In the genomic region with DNA sequence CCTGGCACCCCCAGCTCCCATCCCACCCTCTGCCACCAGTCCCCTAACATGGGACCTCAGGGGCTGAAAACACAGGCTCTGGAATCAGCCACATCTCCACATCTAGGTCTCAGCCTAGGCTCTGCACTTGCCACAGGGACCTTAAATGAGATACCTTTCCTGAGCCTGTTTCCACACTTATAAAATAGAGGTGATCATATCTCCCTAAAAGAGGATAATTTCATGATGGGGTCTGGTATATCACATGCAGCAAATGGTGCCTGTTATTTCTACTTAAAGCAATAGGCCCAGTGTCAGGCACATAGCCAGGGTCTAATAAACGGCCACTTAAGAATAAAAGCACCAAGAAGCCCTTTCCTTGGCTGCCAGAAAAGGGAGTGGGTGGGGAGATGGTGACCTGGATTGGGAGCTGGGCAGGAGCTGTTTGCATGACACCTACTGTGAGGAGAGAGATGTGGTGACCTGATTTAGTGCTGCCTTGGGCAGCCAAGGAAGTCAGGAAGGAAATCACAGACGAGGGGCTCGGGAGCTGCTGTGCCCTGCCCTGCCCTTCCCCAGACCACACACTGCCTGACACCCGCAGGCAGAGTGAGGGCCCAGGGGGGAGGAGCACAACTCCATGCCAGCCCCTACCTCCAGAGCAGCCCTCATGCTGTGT, we compare ENCODE assay signal across 8 cellular contexts.
DNase-seq lines count a peak whose midpoint lies in the region; ATAC-seq, FAIRE-seq and TF ChIP-seq lines count a peak whose summit lies in the region.

No MANE protein-coding gene starts in this region.

- H2AFZ ChIP-seq in GM12878 (ENCODE audit: control insufficient read depth, low read depth, low read length), result no peak overlapping the region

- H3K4me3 ChIP-seq in BLaER1 treated with 17β-estradiol and CSF1 and Interleukin-3, amounts not matched to agents 10 nM and 100 nM, result peak overlapping the region in 5 of 10 experiments; percentile 24 to 68 (median 57); a peak in 9 of 20 replicates
- peak overlapping the region; percentile 68; the same call in 1 of the 2 replicates for H3K4me3 ChIP-seq in GM12878
- H3K4me3 ChIP-seq in mucosa of stomach (ENCODE audit: low read length), result no peak overlapping the region

- intact Hi-C loops in GM12878 (cut with micrococcal nuclease; ENCODE audit: unreplicated experiment), result no loop called here

- DNase-seq in KBM-7, result peak; percentile 30
- no peak for DNase-seq in GM12878 (ENCODE audit: low read depth, low spot score)
- DNase-seq in DMS53 (lab: John Stamatoyannopoulos, UW), result no peak
- DNase-seq in RKO (ENCODE audit: low spot score), result no peak
- no peak for DNase-seq in HK-2 (ENCODE audit: unreplicated experiment)

- no peak for FAIRE-seq in GM12878 (lab: Jason Lieb, UNC)

- peak overlapping the region; percentile 61 to 98 (median 93); a peak in 21 of 22 replicates for H3K9ac ChIP-seq in BLaER1 treated with 17β-estradiol and CSF1 and Interleukin-3, amounts not matched to agents 10 nM and 100 nM
- peak overlapping the region; percentile 75 for H3K9ac ChIP-seq in GM12878 (ENCODE audit: control insufficient read depth, insufficient read depth, low read length)
- H3K9ac ChIP-seq in mucosa of stomach (ENCODE audit: low read length), result peak overlapping the region; percentile 43

- H3K79me2 ChIP-seq in GM12878 (ENCODE audit: control insufficient read depth, insufficient read depth, low read length), result peaks cover 7% of the 10 kb centered on the region

- in situ Hi-C loops in KBM-7 (cut with MboI; ENCODE audit: low pct_unique_long_range_greater_than_20kb, low sequenced_read_pairs) (no loop called here), GM12878 (cut with MboI) (no loop called here)

- no TSS peak for BruUV-seq in GM12878 (replicated peaks; lab: Mats Ljungman, UMichigan)

- 15% methylated on average over 4 of the region's 4 CpGs for WGBS in GM12878 (ENCODE audit: insufficient coverage, insufficient replicate concordance, low lambda C conversion rate, missing lambda C conversion rate)

- ATAC-seq in GM12878, result no peak
- no peak for ATAC-seq in HG03139 (IDR thresholded peaks at IDR 0.05; ENCODE audit: unreplicated experiment)

- H3K9me3 ChIP-seq in BLaER1 treated with 17β-estradiol and CSF1 and Interleukin-3, amounts not matched to agents 10 nM and 100 nM (replicated peaks in 1 of 11), result no peaks in the 10 kb centered on the region
- H3K9me3 ChIP-seq in GM12878 (replicated peaks; ENCODE audit: control insufficient read depth, insufficient read depth, low read length), result no peaks in the 10 kb centered on the region
- no peaks in the 10 kb centered on the region for H3K9me3 ChIP-seq in mucosa of stomach (ENCODE audit: control insufficient read depth, low read length)

- H4K20me1 ChIP-seq in BLaER1 treated with 17β-estradiol and CSF1 and Interleukin-3, amounts not matched to agents 10 nM and 100 nM, result no peaks in the 10 kb centered on the region
- no peaks in the 10 kb centered on the region for H4K20me1 ChIP-seq in GM12878 (ENCODE audit: control insufficient read depth, insufficient read depth)

- peaks cover 71 to 94% (median 92%) of the 10 kb centered on the region in 10 experiments for H3K4me1 ChIP-seq in BLaER1 treated with 17β-estradiol and CSF1 and Interleukin-3, amounts not matched to agents 10 nM and 100 nM
- H3K4me1 ChIP-seq in GM12878 (ENCODE audit: control insufficient read depth, insufficient read depth, low read length) (peaks cover 78% of the 10 kb centered on the region), mucosa of stomach (ENCODE audit: control insufficient read depth, insufficient read depth, low read length) (peaks cover 71% of the 10 kb centered on the region)

- TF ChIP-seq POLR2A in GM12878 (IDR thresholded peaks at IDR 0.05; ENCODE audit: low read depth, low read length), result no peak

- no peak for TF ChIP-seq CTCF in GM12878 (IDR thresholded peaks at IDR 0.05 in 2 of 3, conservative IDR thresholded peaks at IDR 0.05 in 1 of 3; ENCODE audit: control insufficient read depth in 2 of 3, extremely low read depth in 1 of 3, insufficient read depth in 1 of 3, low read depth in 3 of 3, low read length in 3 of 3)

- H3K27ac ChIP-seq in BLaER1 treated with 17β-estradiol and CSF1 and Interleukin-3, amounts not matched to agents 10 nM and 100 nM, result peak overlapping the region; percentile 37 to 100 (median 99)
- H3K27ac ChIP-seq in GM12878 (ENCODE audit: control insufficient read depth, insufficient read depth), result peak overlapping the region; percentile 100

- RAD21 ChIA-PET in GM12878 (lab: Charles Lee; ENCODE audit: unreplicated experiment), result interaction anchor here (0.6 to 15.0 kb wide), 16 partner anchors 11 to 96 kb away, joined by 3 to 285 read pairs (median 12); a partner anchor contains a TSS

- POLR2A ChIA-PET in GM12878 (lab: Charles Lee), result interaction anchor here (0.6 to 13.0 kb wide), 15 partner anchors 10 to 97 kb away, joined by 3 to 173 read pairs (median 5); a partner anchor contains a TSS

- SMC1A ChIA-PET in GM12878 (lab: Charles Lee; ENCODE audit: uncharacterized antibody, unreplicated experiment), result interaction anchor here (0.6 to 14.6 kb wide), 11 partner anchors 12 to 96 kb away, joined by 3 to 179 read pairs (median 7); a partner anchor contains a TSS

- no peak for TF ChIP-seq EP300 in GM12878 (IDR thresholded peaks at IDR 0.05; ENCODE audit: borderline replicate concordance in 1 of 2, control insufficient read depth in 1 of 2, low read depth in 2 of 2, low read length in 2 of 2)

- peak overlapping the region; percentile 82 to 97 (median 93) for H3K4me2 ChIP-seq in BLaER1 treated with 17β-estradiol and CSF1 and Interleukin-3, amounts not matched to agents 10 nM and 100 nM
- peak overlapping the region; percentile 77 for H3K4me2 ChIP-seq in GM12878 (ENCODE audit: control insufficient read depth, insufficient read depth)

- TF ChIP-seq RAD21 in GM12878 (IDR thresholded peaks at IDR 0.05; ENCODE audit: insufficient read depth, low read depth, low read length), result no peak

- no peaks in the 10 kb centered on the region for H3K36me3 ChIP-seq in BLaER1 treated with 17β-estradiol and CSF1 and Interleukin-3, amounts not matched to agents 10 nM and 100 nM
- H3K36me3 ChIP-seq in GM12878 (ENCODE audit: control insufficient read depth in 2 of 2, insufficient read depth in 2 of 2, low read length in 1 of 2) (no peaks in the 10 kb centered on the region), mucosa of stomach (ENCODE audit: control insufficient read depth, insufficient read depth, low read length) (no peaks in the 10 kb centered on the region)

- CTCF ChIA-PET in GM12878 (lab: Yijun Ruan, JAX), result interaction anchor here (0.8 to 5.2 kb wide), 12 partner anchors 13 to 96 kb away, joined by 3 to 50 read pairs (median 4); a partner anchor contains a TSS

- peaks cover 0 to 4% (median 0%) of the 10 kb centered on the region in 11 experiments; a peak in 1 of 22 replicates for H3K27me3 ChIP-seq in BLaER1 treated with 17β-estradiol and CSF1 and Interleukin-3, amounts not matched to agents 10 nM and 100 nM
- no peaks in the 10 kb centered on the region for H3K27me3 ChIP-seq in GM12878 (replicated peaks in 1 of 2; ENCODE audit: control insufficient read depth in 2 of 2, insufficient read depth in 2 of 2, low read length in 1 of 2)
- H3K27me3 ChIP-seq in mucosa of stomach (ENCODE audit: control insufficient read depth, insufficient read depth, low read length), result no peaks in the 10 kb centered on the region

TF ChIP-seq in GM12878, 131 proteins besides CTCF, POLR2A, EP300 and RAD21 (continues in another document):
- TF ChIP-seq NR2C2 (IDR thresholded peaks at IDR 0.05; ENCODE audit: borderline replicate concordance, control insufficient read depth, insufficient read length, low read depth) (no peak), FOS (IDR thresholded peaks at IDR 0.05; ENCODE audit: borderline replicate concordance, extremely low read depth, insufficient read length) (no peak), HDGF (IDR thresholded peaks at IDR 0.05) (peak; percentile 28; the same call in 1 of the 2 replicates), RB1 (IDR thresholded peaks at IDR 0.05; ENCODE audit: borderline replicate concordance) (no peak), KLF5 (IDR thresholded peaks at IDR 0.05; ENCODE audit: partially characterized antibody) (no peak), DPF2 (IDR thresholded peaks at IDR 0.05) (0 out of 2 replicates have a peak, but pooled peaks have one; percentile 11)
- TF ChIP-seq, protein P1, sequence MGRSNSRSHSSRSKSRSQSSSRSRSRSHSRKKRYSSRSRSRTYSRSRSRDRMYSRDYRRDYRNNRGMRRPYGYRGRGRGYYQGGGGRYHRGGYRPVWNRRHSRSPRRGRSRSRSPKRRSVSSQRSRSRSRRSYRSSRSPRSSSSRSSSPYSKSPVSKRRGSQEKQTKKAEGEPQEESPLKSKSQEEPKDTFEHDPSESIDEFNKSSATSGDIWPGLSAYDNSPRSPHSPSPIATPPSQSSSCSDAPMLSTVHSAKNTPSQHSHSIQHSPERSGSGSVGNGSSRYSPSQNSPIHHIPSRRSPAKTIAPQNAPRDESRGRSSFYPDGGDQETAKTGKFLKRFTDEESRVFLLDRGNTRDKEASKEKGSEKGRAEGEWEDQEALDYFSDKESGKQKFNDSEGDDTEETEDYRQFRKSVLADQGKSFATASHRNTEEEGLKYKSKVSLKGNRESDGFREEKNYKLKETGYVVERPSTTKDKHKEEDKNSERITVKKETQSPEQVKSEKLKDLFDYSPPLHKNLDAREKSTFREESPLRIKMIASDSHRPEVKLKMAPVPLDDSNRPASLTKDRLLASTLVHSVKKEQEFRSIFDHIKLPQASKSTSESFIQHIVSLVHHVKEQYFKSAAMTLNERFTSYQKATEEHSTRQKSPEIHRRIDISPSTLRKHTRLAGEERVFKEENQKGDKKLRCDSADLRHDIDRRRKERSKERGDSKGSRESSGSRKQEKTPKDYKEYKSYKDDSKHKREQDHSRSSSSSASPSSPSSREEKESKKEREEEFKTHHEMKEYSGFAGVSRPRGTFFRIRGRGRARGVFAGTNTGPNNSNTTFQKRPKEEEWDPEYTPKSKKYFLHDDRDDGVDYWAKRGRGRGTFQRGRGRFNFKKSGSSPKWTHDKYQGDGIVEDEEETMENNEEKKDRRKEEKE (IDR thresholded peaks at IDR 0.05), result no peak

Comparison
In these comparisons a context has a peak if more than half of its experiments do, and no peak if none do; other contexts are left out.
1. H3K9ac ChIP-seq: peak in every context shown above with its lines; median percentile 93 in BLaER1 treated with 17β-estradiol and CSF1 and Interleukin-3, amounts not matched to agents 10 nM and 100 nM; 75 in GM12878; 43 in mucosa of stomach.